8 cellular contexts compared by ENCODE assay signal in genomic region chr12:32756476-32757158, GRCh38. TPM values are rescaled to one million over a fixed set of nuclear protein-coding genes. Genes with fewer than 3 reads are reported as not detected.
DNase-seq lines count a peak whose midpoint lies in the region; ATAC-seq and TF ChIP-seq lines count a peak whose summit lies in the region.

No MANE protein-coding gene starts in this region.

- no peaks in the 10 kb centered on the region for H3K27me3 ChIP-seq in BLaER1 treated with 17β-estradiol and CSF1 and Interleukin-3, amounts not matched to agents 10 nM and 100 nM
- no peaks in the 10 kb centered on the region for H3K27me3 ChIP-seq in mammary epithelial cell (ENCODE audit: insufficient read depth, low read length)

- TF ChIP-seq CTCF in mammary epithelial cell (conservative IDR thresholded peaks at IDR 0.05 in 1 of 2, IDR thresholded peaks at IDR 0.05 in 1 of 2; ENCODE audit: extremely low read depth in 1 of 2, insufficient read depth in 1 of 2, low read depth in 1 of 2, low read length in 2 of 2) = no peak

- no peaks in the 10 kb centered on the region for H3K9me3 Mint-ChIP-seq in natural killer cell treated with Interleukin-12 subunit alpha and Interleukin-12 subunit beta and Interleukin-15 and Interleukin-18, amount 100 ng/mL, for 72 hours

- H3K27ac ChIP-seq in BLaER1 treated with 17β-estradiol and CSF1 and Interleukin-3, amounts not matched to agents 10 nM and 100 nM = peak overlapping the region in 8 of 11 experiments; percentile 7 to 98 (median 94); a peak in 10 of 22 replicates
- H3K27ac ChIP-seq in mammary epithelial cell (ENCODE audit: insufficient read depth, low read depth, low read length) = peak overlapping the region; percentile 96

- intact Hi-C loops in mammary epithelial cell (cut with micrococcal nuclease) = loop anchor here (1.0 to 10.0 kb wide), 9 partner anchors 66 to 1266 kb away; partner anchors contain the start of genes ALG10 and ETFBKMT

- peaks cover 13 to 15% of the 10 kb centered on the region in 2 donors for H3K4me1 Mint-ChIP-seq in natural killer cell treated with Interleukin-12 subunit alpha and Interleukin-12 subunit beta and Interleukin-15 and Interleukin-18, amount 100 ng/mL, for 72 hours (ENCODE audit: low read depth in 2 of 2)

- H3K4me2 ChIP-seq in BLaER1 treated with 17β-estradiol and CSF1 and Interleukin-3, amounts not matched to agents 10 nM and 100 nM = peak overlapping the region; percentile 76 to 96 (median 92); a peak in 15 of 22 replicates
- peak overlapping the region; percentile 93 for H3K4me2 ChIP-seq in mammary epithelial cell (ENCODE audit: insufficient read depth, low read depth, low read length)

- peaks cover 6% of the 10 kb centered on the region for H3K36me3 Mint-ChIP-seq in natural killer cell treated with Interleukin-12 subunit alpha and Interleukin-12 subunit beta and Interleukin-15 and Interleukin-18, amount 100 ng/mL, for 72 hours

- H4K20me1 ChIP-seq in BLaER1 treated with 17β-estradiol and CSF1 and Interleukin-3, amounts not matched to agents 10 nM and 100 nM = peaks cover 0 to 27% (median 9%) of the 10 kb centered on the region in 11 experiments; a peak in 16 of 22 replicates
- H4K20me1 ChIP-seq in mammary epithelial cell (ENCODE audit: insufficient read depth, low read length) = no peaks in the 10 kb centered on the region

- no peak for ATAC-seq in natural killer cell treated with Interleukin-12 subunit alpha and Interleukin-12 subunit beta and Interleukin-15 and Interleukin-18, amount 100 ng/mL, for 72 hours
- no peak for ATAC-seq in GM21825 (IDR thresholded peaks at IDR 0.05; ENCODE audit: unreplicated experiment)

- dilution Hi-C loops in mammary epithelial cell (cut with HindIII; ENCODE audit: low sequenced_read_pairs) = no loop called here

- CTCF ChIA-PET in mammary epithelial cell (lab: Charles Lee; ENCODE audit: low non-redundant PET) = interaction anchor here (0.6 to 0.7 kb wide), 4 partner anchors 50 to 851 kb away, joined by 3 to 4 read pairs (median 3); no protein-coding TSS in a partner anchor

- 26% methylated on average over 9 of the region's 9 CpGs for WGBS in mammary epithelial cell (ENCODE audit: low coverage, missing lambda C conversion rate)

- peak overlapping the region; percentile 23 for H2AFZ ChIP-seq in mammary epithelial cell (ENCODE audit: low read depth, low read length)

- peaks cover 2 to 15% of the 10 kb centered on the region in 2 donors for H3K27me3 Mint-ChIP-seq in natural killer cell treated with Interleukin-12 subunit alpha and Interleukin-12 subunit beta and Interleukin-15 and Interleukin-18, amount 100 ng/mL, for 72 hours

- peak overlapping the region in 10 of 11 experiments; percentile 91 to 98 (median 95); a peak in 15 of 22 replicates for H3K9ac ChIP-seq in BLaER1 treated with 17β-estradiol and CSF1 and Interleukin-3, amounts not matched to agents 10 nM and 100 nM
- peak overlapping the region; percentile 96 for H3K9ac ChIP-seq in mammary epithelial cell (ENCODE audit: insufficient read depth, low read length)

- in situ Hi-C loops in mammary epithelial cell (cut with MboI; ENCODE audit: low sequenced_read_pairs in 2 of 2) = loop anchor here (10.0 to 25.0 kb wide), 5 partner anchors 138 to 1256 kb away; partner anchors contain the start of genes ALG10 (in 1 of the 2) and PKP2 (in 1 of the 2)

- H3K4me3 ChIP-seq in BLaER1 treated with 17β-estradiol and CSF1 and Interleukin-3, amounts not matched to agents 10 nM and 100 nM = peak overlapping the region in 9 of 10 experiments; percentile 74 to 99 (median 90); a peak in 14 of 20 replicates
- H3K4me3 ChIP-seq in mammary epithelial cell (replicated peaks in 1 of 3; ENCODE audit: insufficient read depth in 1 of 3, low read depth in 2 of 3, low read length in 3 of 3) = peak overlapping the region in 1 of 3 experiments; percentile 76

- DNase-seq in M059J (ENCODE audit: low read depth) (peak; percentile 36), mammary epithelial cell (peak; percentile 4), NCI-H2171 (lab: John Stamatoyannopoulos, UW) (no peak), HCEC 1CT (no peak)
- DNase-seq in natural killer cell treated with Interleukin-12 subunit alpha and Interleukin-12 subunit beta and Interleukin-15 and Interleukin-18, amount 100 ng/mL, for 72 hours (ENCODE audit: low spot score) = no peak
- DNase-seq in activated CD4-positive, CD25-positive, alpha-beta regulatory T cell (lab: John Stamatoyannopoulos, UW) = no peak

- no TSS peak for BruUV-seq in mammary epithelial cell (replicated peaks; lab: Mats Ljungman, UMichigan)

- H3K79me2 ChIP-seq in mammary epithelial cell (ENCODE audit: insufficient read depth, low read length) = peaks cover 32% of the 10 kb centered on the region

- peak overlapping the region; percentile 88 to 90 for H3K27ac Mint-ChIP-seq in natural killer cell treated with Interleukin-12 subunit alpha and Interleukin-12 subunit beta and Interleukin-15 and Interleukin-18, amount 100 ng/mL, for 72 hours

- no peaks in the 10 kb centered on the region for H3K9me3 ChIP-seq in BLaER1 treated with 17β-estradiol and CSF1 and Interleukin-3, amounts not matched to agents 10 nM and 100 nM (replicated peaks in 1 of 11)
- H3K9me3 ChIP-seq in mammary epithelial cell (replicated peaks; ENCODE audit: insufficient read depth, low read length) = no peaks in the 10 kb centered on the region

- peak overlapping the region; percentile 98 for H3K4me3 Mint-ChIP-seq in natural killer cell treated with Interleukin-12 subunit alpha and Interleukin-12 subunit beta and Interleukin-15 and Interleukin-18, amount 100 ng/mL, for 72 hours

- peaks cover 19 to 31% (median 25%) of the 10 kb centered on the region in 10 experiments for H3K4me1 ChIP-seq in BLaER1 treated with 17β-estradiol and CSF1 and Interleukin-3, amounts not matched to agents 10 nM and 100 nM
- peaks cover 23% of the 10 kb centered on the region for H3K4me1 ChIP-seq in mammary epithelial cell (ENCODE audit: insufficient read depth, low read length)

- peaks cover 15 to 25% (median 24%) of the 10 kb centered on the region in 11 experiments for H3K36me3 ChIP-seq in BLaER1 treated with 17β-estradiol and CSF1 and Interleukin-3, amounts not matched to agents 10 nM and 100 nM
- H3K36me3 ChIP-seq in mammary epithelial cell (ENCODE audit: insufficient read depth, low read length) = peaks cover 15% of the 10 kb centered on the region

RNA-seq across cellular contexts. Expression of gene YARS2, which starts 0.9 kb away (rescaled TPM):
- 23.9 and 31.9 TPM in 2 replicates for total RNA-seq in M059J (2014; rRNA removed; shearing (Covaris generic))
- 10 to 100 TPM; 31.5 to 37.5 TPM for total RNA-seq in mammary epithelial cell
- 25.6 TPM for polyA plus RNA-seq in mammary epithelial cell
- 8.5 TPM for polyA minus RNA-seq in mammary epithelial cell
- 10 to 100 TPM; 21.9 to 23.6 TPM for total RNA-seq in natural killer cell treated with Interleukin-12 subunit alpha and Interleukin-12 subunit beta and Interleukin-15 and Interleukin-18, amount 100 ng/mL, for 72 hours

Comparison
In these comparisons a context has a peak if more than half of its experiments do, and no peak if none do; other contexts are left out.
1. DNase-seq: peak in M059J (single experiment) and mammary epithelial cell (single experiment); none in natural killer cell treated with Interleukin-12 subunit alpha and Interleukin-12 subunit beta and Interleukin-15 and Interleukin-18, amount 100 ng/mL, for 72 hours (single experiment), activated CD4-positive, CD25-positive, alpha-beta regulatory T cell (0 of 4), NCI-H2171 (single experiment) and HCEC 1CT (single experiment).